38 cellular contexts compared by ENCODE assay signal in genomic region chr20:1320016-1320415, GRCh38.
"Had no signal": no experiment of that assay in that cellular context is flagged by ENCODE, and none has a peak within 500 bp of the region (broad histone marks: within the 10 kb centered on the region; RNA-seq: fewer than 3 reads in every experiment).

No MANE protein-coding gene starts in this region.

- H3K27me3 ChIP-seq: brain microvascular endothelial cell, Peyer's patch had no signal

- DNase-seq: activated CD4-positive, alpha-beta memory T cell treated with anti-CD3 and anti-CD28 coated beads, Interleukin-2, amount 10 ng/mL, durations not matched to agents 7 days and 5 days; activated CD4-positive, alpha-beta T cell treated with anti-CD3 and anti-CD28 coated beads for 1 hour; activated CD4-positive, alpha-beta T cell treated with anti-CD3 and anti-CD28 coated beads for 48 hours; activated CD4-positive, CD25-positive, alpha-beta regulatory T cell; activated CD8-positive, alpha-beta memory T cell treated with anti-CD3 and anti-CD28 coated beads for 24 hours; activated CD8-positive, alpha-beta memory T cell treated with anti-CD3 and anti-CD28 coated beads, Interleukin-2, amount 10 ng/mL, durations not matched to agents 7 days and 5 days; activated CD8-positive, alpha-beta memory T cell treated with anti-CD3 and anti-CD28 coated beads, Interleukin-2, amount 50 U/mL, for 48 hours; activated gamma-delta T cell; activated naive CD4-positive, alpha-beta T cell treated with Interleukin-2 at 50 U/mL for 16 hours; activated naive CD8-positive, alpha-beta T cell treated with anti-CD3 and anti-CD28 coated beads, Interleukin-2, amount 50 U/mL, for 24 hours; activated T-cell treated with anti-CD3 and anti-CD28 coated beads, Interleukin-2, amount 50 U/mL, for 72 hours; anterior cingulate cortex; brain microvascular endothelial cell; central memory CD4-positive, alpha-beta T cell; MM.1S; MV-4-11; NCI-H1092 treated with DMSO at 0.1 percent for 48 hours; NCI-H1417; NCI-H146; NCI-H187; NCI-H2029 treated with DMSO at 0.1 percent for 48 hours; NCI-H2107; NCI-H2171; NCI-H510A; NCI-H526; NCI-H748 treated with DMSO at 0.1 percent for 48 hours; NK-92 treated with Interleukin-12 subunit alpha and Interleukin-12 subunit beta, amount 100 ng/mL, for 24 hours; PC-3; Peyer's patch; SIG-M5; T-cell; T-helper 2 cell; T-helper 9 cell; WERI-Rb-1 had no signal

- H3K36me3 Mint-ChIP-seq: activated naive CD8-positive, alpha-beta T cell; T-cell had no signal

- H3K9me3 ChIP-seq: Peyer's patch had no signal

- H3K4me3 ChIP-seq: Peyer's patch had no signal

- H3K27ac Mint-ChIP-seq: activated CD4-positive, alpha-beta memory T cell treated with anti-CD3 and anti-CD28 coated beads, Interleukin-2, amount 10 ng/mL, durations not matched to agents 7 days and 5 days; activated naive CD8-positive, alpha-beta T cell; activated naive CD8-positive, alpha-beta T cell treated with anti-CD3 and anti-CD28 coated beads, Interleukin-2, amount 50 U/mL, for 24 hours; activated T-cell treated with anti-CD3 and anti-CD28 coated beads, Interleukin-2, amount 50 U/mL, for 72 hours; activated T-helper 17 cell treated with anti-CD3 and anti-CD28 coated beads, Interleukin-2, amount 50 U/mL, for 72 hours; T-cell had no signal

- H3K9me3 Mint-ChIP-seq: activated naive CD8-positive, alpha-beta T cell treated with anti-CD3 and anti-CD28 coated beads, Interleukin-2, amount 50 U/mL, for 24 hours; activated T-cell treated with anti-CD3 and anti-CD28 coated beads, Interleukin-2, amount 50 U/mL, for 72 hours; activated T-helper 17 cell treated with anti-CD3 and anti-CD28 coated beads, Interleukin-2, amount 50 U/mL, for 72 hours; T-cell had no signal

- H3K27ac ChIP-seq: brain microvascular endothelial cell, KMS-11, Peyer's patch, RWPE1, WERI-Rb-1 had no signal

- H3K36me3 ChIP-seq: brain microvascular endothelial cell, WERI-Rb-1 had no signal

- H3K4me3 Mint-ChIP-seq: activated CD4-positive, alpha-beta memory T cell treated with anti-CD3 and anti-CD28 coated beads, Interleukin-2, amount 10 ng/mL, durations not matched to agents 7 days and 5 days; activated CD8-positive, alpha-beta memory T cell treated with anti-CD3 and anti-CD28 coated beads, Interleukin-2, amount 10 ng/mL, durations not matched to agents 7 days and 5 days; activated naive CD8-positive, alpha-beta T cell; activated naive CD8-positive, alpha-beta T cell treated with anti-CD3 and anti-CD28 coated beads, Interleukin-2, amount 50 U/mL, for 24 hours; activated T-cell treated with anti-CD3 and anti-CD28 coated beads, Interleukin-2, amount 50 U/mL, for 72 hours; activated T-helper 17 cell treated with anti-CD3 and anti-CD28 coated beads, Interleukin-2, amount 50 U/mL, for 72 hours; T-cell had no signal

- H3K27me3 Mint-ChIP-seq: activated naive CD8-positive, alpha-beta T cell; activated naive CD8-positive, alpha-beta T cell treated with anti-CD3 and anti-CD28 coated beads, Interleukin-2, amount 50 U/mL, for 24 hours; activated T-helper 17 cell treated with anti-CD3 and anti-CD28 coated beads, Interleukin-2, amount 50 U/mL, for 72 hours; T-cell had no signal
